ENCODE assay signal across 12 cellular contexts in the genomic region with DNA sequence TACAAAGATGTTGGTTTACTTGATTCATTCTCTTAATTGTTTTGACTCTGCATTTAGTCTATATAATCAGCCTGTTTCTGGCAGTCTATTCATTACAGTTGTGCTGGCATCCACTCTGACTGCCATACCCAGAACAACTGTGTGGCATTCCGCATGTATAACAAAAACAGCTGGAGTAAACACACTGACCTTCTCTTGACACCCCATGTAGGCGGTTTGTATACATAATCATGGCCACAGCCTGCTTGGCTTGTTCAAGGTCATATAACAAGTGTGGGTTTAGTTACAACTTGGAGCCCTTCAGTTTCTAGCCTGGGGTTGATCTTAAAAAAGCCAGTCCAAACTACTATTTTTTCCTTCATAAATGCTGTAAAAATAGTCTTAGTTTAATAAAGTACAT.
"Had no signal": no experiment of that assay in that cellular context is flagged by ENCODE, and none has a peak within 500 bp of the region (broad histone marks: within the 10 kb centered on the region; RNA-seq: fewer than 3 reads in every experiment).

No MANE protein-coding gene starts in this region.

- DNase-seq: activated CD4-positive, alpha-beta memory T cell treated with anti-CD3 and anti-CD28 coated beads for 36 hours; activated effector memory CD4-positive, alpha-beta T cell treated with anti-CD3 and anti-CD28 coated beads, Interleukin-2, amount 50 U/mL, for 16 hours; activated T-cell treated with anti-CD3 and anti-CD28 coated beads, Interleukin-2, amount 50 U/mL, for 4 hours; brain microvascular endothelial cell; dermis blood vessel endothelial cell; foreskin fibroblast; glutamatergic neuron; left colon; naive thymus-derived CD8-positive, alpha-beta T cell; posterior cingulate gyrus; small intestine had no signal

- ATAC-seq: activated naive CD4-positive, alpha-beta T cell treated with anti-CD3 and anti-CD28 coated beads, Interleukin-2, amount 50 U/mL, for 72 hours; activated T-cell treated with anti-CD3 and anti-CD28 coated beads, Interleukin-2, amount 50 U/mL, for 4 hours; left colon; naive thymus-derived CD8-positive, alpha-beta T cell had no signal
